ENCODE assay signal across 1 cellular context in the genomic region with DNA sequence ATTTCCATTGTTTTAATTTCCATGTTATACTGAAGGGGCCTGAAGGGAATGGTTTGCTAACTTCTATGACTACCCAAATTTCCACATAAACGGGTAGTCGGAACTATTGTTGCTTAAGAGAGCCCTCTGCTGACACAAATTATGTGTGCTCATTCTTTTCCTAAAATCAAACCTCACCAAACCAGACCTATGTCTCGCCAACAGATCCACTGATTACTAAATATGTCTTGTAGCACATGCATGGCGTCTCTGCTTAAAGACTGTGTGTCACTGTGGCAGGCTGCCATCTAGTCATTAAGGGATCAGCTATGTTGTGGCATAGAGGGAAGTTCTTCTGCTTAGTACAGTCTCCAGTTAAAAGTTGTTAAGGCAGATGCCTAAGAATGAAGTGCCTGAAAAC.
TF ChIP-seq lines count a peak whose summit lies in the region.

No MANE protein-coding gene starts in this region.

TF ChIP-seq in SK-N-SH treated with all-trans-retinoic acid at 6 μM for 48 hours, 23 proteins besides CTCF, POLR2A, EP300 and RAD21 (continued from another document):
- TF ChIP-seq, protein P1, sequence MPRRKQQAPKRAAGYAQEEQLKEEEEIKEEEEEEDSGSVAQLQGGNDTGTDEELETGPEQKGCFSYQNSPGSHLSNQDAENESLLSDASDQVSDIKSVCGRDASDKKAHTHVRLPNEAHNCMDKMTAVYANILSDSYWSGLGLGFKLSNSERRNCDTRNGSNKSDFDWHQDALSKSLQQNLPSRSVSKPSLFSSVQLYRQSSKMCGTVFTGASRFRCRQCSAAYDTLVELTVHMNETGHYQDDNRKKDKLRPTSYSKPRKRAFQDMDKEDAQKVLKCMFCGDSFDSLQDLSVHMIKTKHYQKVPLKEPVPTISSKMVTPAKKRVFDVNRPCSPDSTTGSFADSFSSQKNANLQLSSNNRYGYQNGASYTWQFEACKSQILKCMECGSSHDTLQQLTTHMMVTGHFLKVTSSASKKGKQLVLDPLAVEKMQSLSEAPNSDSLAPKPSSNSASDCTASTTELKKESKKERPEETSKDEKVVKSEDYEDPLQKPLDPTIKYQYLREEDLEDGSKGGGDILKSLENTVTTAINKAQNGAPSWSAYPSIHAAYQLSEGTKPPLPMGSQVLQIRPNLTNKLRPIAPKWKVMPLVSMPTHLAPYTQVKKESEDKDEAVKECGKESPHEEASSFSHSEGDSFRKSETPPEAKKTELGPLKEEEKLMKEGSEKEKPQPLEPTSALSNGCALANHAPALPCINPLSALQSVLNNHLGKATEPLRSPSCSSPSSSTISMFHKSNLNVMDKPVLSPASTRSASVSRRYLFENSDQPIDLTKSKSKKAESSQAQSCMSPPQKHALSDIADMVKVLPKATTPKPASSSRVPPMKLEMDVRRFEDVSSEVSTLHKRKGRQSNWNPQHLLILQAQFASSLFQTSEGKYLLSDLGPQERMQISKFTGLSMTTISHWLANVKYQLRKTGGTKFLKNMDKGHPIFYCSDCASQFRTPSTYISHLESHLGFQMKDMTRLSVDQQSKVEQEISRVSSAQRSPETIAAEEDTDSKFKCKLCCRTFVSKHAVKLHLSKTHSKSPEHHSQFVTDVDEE (CRISPR knock-in tag; IDR thresholded peaks at IDR 0.05), result no peak
TF ChIP-seq in SK-N-SH treated with all-trans-retinoic acid at 6 μM for 48 hours: peak in this region for 0.
